10 cellular contexts compared by ENCODE assay signal in the genomic region with DNA sequence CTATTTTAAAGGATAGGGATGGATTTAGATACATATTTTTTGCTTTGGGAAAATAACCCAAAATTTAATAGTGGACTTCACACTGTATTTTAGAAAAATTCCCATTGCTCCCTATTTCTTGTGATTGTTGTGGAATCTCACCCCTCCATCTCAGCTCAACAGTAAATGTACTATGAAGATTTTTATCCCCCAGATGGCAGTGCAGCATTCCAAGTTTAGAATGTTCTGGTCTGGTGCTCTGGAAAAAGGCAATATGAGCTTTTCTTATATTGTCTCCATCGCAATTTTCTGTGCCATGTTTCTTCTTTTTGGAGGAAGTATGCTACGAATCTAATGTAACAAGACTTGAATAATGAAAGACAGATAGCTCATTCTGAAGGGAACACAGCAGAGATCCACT.
DNase-seq lines count a peak whose midpoint lies in the region; ATAC-seq and TF ChIP-seq lines count a peak whose summit lies in the region.
"Had no signal": no experiment of that assay in that cellular context is flagged by ENCODE, and none has a peak within 500 bp of the region (broad histone marks: within the 10 kb centered on the region; RNA-seq: fewer than 3 reads in every experiment).

No MANE protein-coding gene starts in this region.

- H3K36me3 ChIP-seq in adipocyte (ENCODE audit: control insufficient read depth, insufficient read depth, low read length, severe bottlenecking) (no peaks in the 10 kb centered on the region), lower lobe of right lung (no peaks in the 10 kb centered on the region), adrenal gland (replicated peaks in 1 of 2) (no peaks in the 10 kb centered on the region)
- H3K36me3 ChIP-seq: ascending aorta had no signal

- TF ChIP-seq POLR2A in adrenal gland (IDR thresholded peaks at IDR 0.05), result no peak

- no peaks in the 10 kb centered on the region for H3K27me3 ChIP-seq in adipocyte (replicated peaks; ENCODE audit: control insufficient read depth, insufficient read depth, low read length)
- no peaks in the 10 kb centered on the region for H3K27me3 ChIP-seq in lower lobe of right lung (ENCODE audit: low read depth)
- no peaks in the 10 kb centered on the region for H3K27me3 ChIP-seq in adrenal gland
- H3K27me3 ChIP-seq: ascending aorta had no signal

- WGBS in adrenal gland, 4 donors, result 26 to 35% (median 29%) methylated on average over 2 of the region's 2 CpGs

- H3K27ac ChIP-seq in lower lobe of right lung (no peak overlapping the region), adrenal gland (no peak overlapping the region)
- H3K27ac ChIP-seq: ascending aorta had no signal

- intact Hi-C loops in lower lobe of right lung (cut with DNase I) (no loop called here), adrenal gland (cut with DNase I) (no loop called here)

- H3K4me3 ChIP-seq in adipocyte (ENCODE audit: low read length), result no peak overlapping the region
- H3K4me3 ChIP-seq in lower lobe of right lung, result no peak overlapping the region
- H3K4me3 ChIP-seq in adrenal gland, result no peak overlapping the region
- H3K4me3 ChIP-seq: ascending aorta had no signal

- DNase-seq in COR-L47 (lab: John Stamatoyannopoulos, UW), result peak; percentile 40
- DNase-seq in NCI-H1092 (lab: John Stamatoyannopoulos, UW), result peak; percentile 25
- peak; percentile 79 for DNase-seq in adipocyte (ENCODE audit: low read depth)
- no peak for DNase-seq in lower lobe of right lung
- DNase-seq in stimulated activated CD4-positive, alpha-beta T cell treated with anti-CD3 and anti-CD28 coated beads, Interleukin-4, amount 100 ng/mL, for 24 hours, result no peak
- no peak for DNase-seq in adrenal gland
- no peak for DNase-seq in effector CD8-positive, alpha-beta T cell (lab: John Stamatoyannopoulos, UW)
- DNase-seq: islet precursor cell had no signal

- TF ChIP-seq CTCF in lower lobe of right lung (IDR thresholded peaks at IDR 0.05) (peak; percentile 11), adrenal gland (IDR thresholded peaks at IDR 0.05) (peak in 2 of 6 experiments; percentile 15 to 30)

- H3K9me3 ChIP-seq in adipocyte (ENCODE audit: control insufficient read depth, low read length), result no peaks in the 10 kb centered on the region
- no peaks in the 10 kb centered on the region for H3K9me3 ChIP-seq in lower lobe of right lung
- H3K9me3 ChIP-seq in adrenal gland (replicated peaks in 1 of 3), result no peaks in the 10 kb centered on the region
- H3K9me3 ChIP-seq: ascending aorta had no signal

- no peak for ATAC-seq in lower lobe of right lung
- ATAC-seq in GM19328 (IDR thresholded peaks at IDR 0.05; ENCODE audit: unreplicated experiment), result no peak

- H3K4me1 ChIP-seq in adipocyte (ENCODE audit: control insufficient read depth, insufficient read depth, low read length) (no peaks in the 10 kb centered on the region), lower lobe of right lung (no peaks in the 10 kb centered on the region), adrenal gland (replicated peaks in 1 of 2) (no peaks in the 10 kb centered on the region)
- H3K4me1 ChIP-seq: ascending aorta had no signal

- H3K9ac ChIP-seq in adipocyte (ENCODE audit: low read length), result no peak overlapping the region

Comparison
In these comparisons a context has a peak if more than half of its experiments do, and no peak if none do; other contexts are left out.
1. DNase-seq: peak in COR-L47 (single experiment), NCI-H1092 (single experiment) and adipocyte (single experiment); none in lower lobe of right lung (single experiment), stimulated activated CD4-positive, alpha-beta T cell treated with anti-CD3 and anti-CD28 coated beads, Interleukin-4, amount 100 ng/mL, for 24 hours (single experiment), adrenal gland (0 of 7) and effector CD8-positive, alpha-beta T cell (single experiment).